Comparison of ENCODE assay signal across 8 cellular contexts in genomic region chr14:88168498-88169165, GRCh38.
A peak's percentile ranks its signal among the peaks of the same experiment; 100 is the strongest.
DNase-seq lines count a peak whose midpoint lies in the region; ATAC-seq and TF ChIP-seq lines count a peak whose summit lies in the region.

No MANE protein-coding gene starts in this region.

- H3K9me2 ChIP-seq in OCI-LY1 (ENCODE audit: low read depth, low read length) = no peaks in the 10 kb centered on the region

- no peaks in the 10 kb centered on the region for H3K4me1 ChIP-seq in OCI-LY1 (ENCODE audit: insufficient read depth, low read length, severe bottlenecking)
- no peaks in the 10 kb centered on the region for H3K4me1 ChIP-seq in heart left ventricle

- intact Hi-C loops in heart left ventricle (cut with DNase I) = loop anchor here (2.0 to 10.0 kb wide), 7 partner anchors 151 to 226 kb away; no protein-coding TSS in a partner anchor

- no peaks in the 10 kb centered on the region for H3F3A ChIP-seq in OCI-LY1 (ENCODE audit: insufficient read depth, low read length)

- H2AFZ ChIP-seq in OCI-LY1 (ENCODE audit: low read length) = no peak overlapping the region

- TF ChIP-seq POLR2A in heart left ventricle (IDR thresholded peaks at IDR 0.05) = no peak

- H3K9ac ChIP-seq in OCI-LY1 (ENCODE audit: low read length) = no peak overlapping the region

- no peaks in the 10 kb centered on the region for H4K20me1 ChIP-seq in OCI-LY1 (ENCODE audit: insufficient read depth, low read length)

- H3K4me2 ChIP-seq in OCI-LY1 (ENCODE audit: low read length) = no peak overlapping the region

- H3K27me3 ChIP-seq in OCI-LY1 (ENCODE audit: insufficient read depth, low read length) (no peaks in the 10 kb centered on the region), heart left ventricle (peaks cover 0 to 7% (median 0%) of the 10 kb centered on the region in 9 donors)

- H3K79me2 ChIP-seq in OCI-LY1 (ENCODE audit: insufficient read depth, low read length) = no peaks in the 10 kb centered on the region

- WGBS in heart left ventricle, 4 donors = 40 to 61% (median 45%) methylated on average over 3 of the region's 3 CpGs

- DNase-seq in AG09309 (ENCODE audit: low read depth) (no peak), activated T-helper 1 cell treated with Interleukin-2 at 50 U/mL for 16 hours (ENCODE audit: low read depth) (peak; percentile 19), heart left ventricle (peak in 1 of 5 donors; percentile 20), NCI-H146 treated with DMSO at 0.1 percent for 48 hours (lab: John Stamatoyannopoulos, UW; ENCODE audit: unreplicated experiment) (no peak)
- DNase-seq in stimulated activated CD4-positive, alpha-beta T cell treated with anti-CD3 and anti-CD28 coated beads, Interleukin-15, amount 100 ng/mL, for 1 hour (ENCODE audit: low read depth in 1 of 2, low spot score in 1 of 2) = peak; percentile 11 to 34

- H3K4me3 ChIP-seq in AG09309 (ENCODE audit: control insufficient read depth, low read depth, low read length) (no peak overlapping the region), OCI-LY1 (ENCODE audit: low read depth, low read length, poor library complexity, severe bottlenecking) (no peak overlapping the region), heart left ventricle (no peak overlapping the region)

- ATAC-seq in GM18858 (IDR thresholded peaks at IDR 0.05; ENCODE audit: unreplicated experiment) (peak; percentile 81), HG03064 (IDR thresholded peaks at IDR 0.05; ENCODE audit: low read depth, unreplicated experiment) (peak; percentile 78), heart left ventricle (peak; percentile 67 to 88 (median 76))

- TF ChIP-seq CTCF in AG09309 (IDR thresholded peaks at IDR 0.05; ENCODE audit: control insufficient read depth, insufficient read depth, low read depth, low read length, missing control alignments) (peak; percentile 77), OCI-LY1 (IDR thresholded peaks at IDR 0.05; ENCODE audit: low read length) (peak; percentile 84), heart left ventricle (IDR thresholded peaks at IDR 0.05) (peak; percentile 44 to 69 (median 61))

- H3K36me3 ChIP-seq in OCI-LY1 (ENCODE audit: insufficient read depth, low read length) (no peaks in the 10 kb centered on the region), heart left ventricle (no peaks in the 10 kb centered on the region)

- H3K9me3 ChIP-seq in OCI-LY1 (ENCODE audit: low read length) (no peaks in the 10 kb centered on the region), heart left ventricle (peaks cover 0 to 17% (median 0%) of the 10 kb centered on the region in 12 donors)

- H3K27ac ChIP-seq in OCI-LY1 (ENCODE audit: low read depth, low read length, poor library complexity, severe bottlenecking) (no peak overlapping the region), heart left ventricle (no peak overlapping the region)

Comparison
In these comparisons a context has a peak if more than half of its experiments do, and no peak if none do; other contexts are left out.
1. DNase-seq: peak in activated T-helper 1 cell treated with Interleukin-2 at 50 U/mL for 16 hours (single experiment) and stimulated activated CD4-positive, alpha-beta T cell treated with anti-CD3 and anti-CD28 coated beads, Interleukin-15, amount 100 ng/mL, for 1 hour (2 of 2); none in AG09309 (single experiment) and NCI-H146 treated with DMSO at 0.1 percent for 48 hours (single experiment).
2. Peak in every context shown above with its lines, with median percentiles within 50 percentile points of each other: CTCF ChIP-seq and ATAC-seq.